In genomic region chr12:7162691-7163114, GRCh38 we compare ENCODE assay signal across 8 cellular contexts. TPM values are rescaled to one million over a fixed set of nuclear protein-coding genes. Genes with fewer than 3 reads are reported as not detected.
DNase-seq lines count a peak whose midpoint lies in the region; ATAC-seq and TF ChIP-seq lines count a peak whose summit lies in the region.

No MANE protein-coding gene starts in this region.

- intact Hi-C loops in posterior cingulate gyrus (cut with DNase I) = no loop called here

- ATAC-seq in GM19328 (IDR thresholded peaks at IDR 0.05; ENCODE audit: unreplicated experiment) (no peak), GM18907 (IDR thresholded peaks at IDR 0.05; ENCODE audit: unreplicated experiment) (no peak)

- H3K36me3 Mint-ChIP-seq in T-helper 2 cell treated with Interferon-gamma antibody and Interleukin-4, amounts not matched to agents 5 μg/mL and 100 μg/mL, for 36 hours (ENCODE audit: low read depth) = peaks cover 1% of the 10 kb centered on the region

- peaks cover 17% of the 10 kb centered on the region for H3K9me3 Mint-ChIP-seq in T-helper 2 cell treated with Interferon-gamma antibody and Interleukin-4, amounts not matched to agents 5 μg/mL and 100 μg/mL, for 36 hours

- H3K4me3 Mint-ChIP-seq in T-helper 2 cell treated with Interferon-gamma antibody and Interleukin-4, amounts not matched to agents 5 μg/mL and 100 μg/mL, for 36 hours = no peak overlapping the region

- H3K4me1 Mint-ChIP-seq in T-helper 2 cell treated with Interferon-gamma antibody and Interleukin-4, amounts not matched to agents 5 μg/mL and 100 μg/mL, for 36 hours (ENCODE audit: low read depth) = peaks cover 3% of the 10 kb centered on the region

- TF ChIP-seq CTCF in fibroblast of villous mesenchyme (IDR thresholded peaks at IDR 0.05; ENCODE audit: insufficient read depth, low read depth, low read length) = peak; percentile 61

- DNase-seq in DMS53 treated with DMSO at 0.1 percent for 48 hours (lab: John Stamatoyannopoulos, UW; ENCODE audit: unreplicated experiment) = peak; percentile 96
- peak; percentile 29 for DNase-seq in NCI-H1092 treated with DMSO at 0.1 percent for 48 hours (lab: John Stamatoyannopoulos, UW)
- DNase-seq in activated CD4-positive, alpha-beta T cell treated with anti-CD3 and anti-CD28 coated beads, Interleukin-2, amount 50 U/mL, for 1 hour = peak; percentile 5
- DNase-seq in fibroblast of villous mesenchyme (ENCODE audit: low read depth) = peak; percentile 24
- peak in 9 of 10 donors; percentile 17 to 95 (median 64) for DNase-seq in posterior cingulate gyrus
- no peak for DNase-seq in T-helper 2 cell treated with Interferon-gamma antibody and Interleukin-4, amounts not matched to agents 5 μg/mL and 100 μg/mL, for 36 hours (ENCODE audit: low spot score)

- H3K27me3 Mint-ChIP-seq in T-helper 2 cell treated with Interferon-gamma antibody and Interleukin-4, amounts not matched to agents 5 μg/mL and 100 μg/mL, for 36 hours (ENCODE audit: low read depth) = peaks cover 20% of the 10 kb centered on the region

- H3K27ac Mint-ChIP-seq in T-helper 2 cell treated with Interferon-gamma antibody and Interleukin-4, amounts not matched to agents 5 μg/mL and 100 μg/mL, for 36 hours = no peak overlapping the region

- H3K4me3 ChIP-seq in fibroblast of villous mesenchyme (ENCODE audit: low read depth, low read length) = no peak overlapping the region

RNA-seq across cellular contexts. Expression of gene PEX5, which starts 26.8 kb away (rescaled TPM):
- total RNA-seq in fibroblast of villous mesenchyme = 25.9 and 30.3 TPM in 2 replicates

RNA-seq across cellular contexts. Expression of gene CLSTN3, which starts 32.5 kb away (rescaled TPM):
- total RNA-seq in fibroblast of villous mesenchyme = 11.3 and 19.0 TPM in 2 replicates

RNA-seq across cellular contexts. Expression of gene RBP5, which starts 34.0 kb away (rescaled TPM):
- not detected in 2 replicates for total RNA-seq in fibroblast of villous mesenchyme

RNA-seq across cellular contexts. Expression of gene C1RL, which starts 53.7 kb away (rescaled TPM):
- 30.2 and 34.5 TPM in 2 replicates for total RNA-seq in fibroblast of villous mesenchyme
